Comparison of ENCODE assay signal across 8 cellular contexts in the genomic region with DNA sequence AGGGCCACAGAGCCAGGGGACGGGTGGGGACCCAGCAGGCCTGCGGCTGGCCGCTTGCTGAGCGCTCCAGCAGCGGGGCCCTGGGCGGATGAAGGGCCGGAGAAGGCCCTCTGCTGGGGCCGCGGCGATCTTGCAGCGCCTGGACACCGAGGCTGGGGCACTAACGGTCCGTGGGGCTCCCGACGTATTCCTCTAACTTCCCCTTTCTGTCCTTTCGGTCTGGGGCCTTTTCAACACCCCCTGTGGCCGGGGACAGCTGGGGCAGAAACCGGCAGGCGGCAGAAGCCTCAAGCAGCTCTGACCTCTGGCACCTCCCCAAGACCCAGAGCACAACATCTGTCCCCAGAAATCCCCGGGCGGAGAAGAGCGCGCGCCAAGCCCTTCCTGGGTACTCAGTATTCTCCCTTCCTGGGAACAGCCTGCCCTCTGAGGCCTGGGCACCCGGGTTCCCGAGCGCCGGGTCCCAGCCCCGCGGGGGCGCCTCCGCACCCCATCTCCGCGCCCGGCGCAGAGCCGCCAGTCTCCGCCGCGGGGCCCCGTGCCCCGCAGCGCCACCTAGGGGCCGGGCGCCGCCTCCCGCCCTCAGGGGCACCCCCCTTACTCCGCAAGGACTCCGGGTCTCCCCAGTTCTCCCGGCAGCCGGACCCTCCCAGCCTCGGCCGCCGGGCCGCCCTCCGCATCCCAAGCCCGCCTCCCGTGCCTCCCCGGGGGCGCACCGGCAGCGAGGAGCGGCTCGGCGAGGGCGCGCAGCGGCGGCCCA. TPM values are rescaled to one million over a fixed set of nuclear protein-coding genes. Genes with fewer than 3 reads are reported as not detected.
DNase-seq lines count a peak whose midpoint lies in the region; ATAC-seq and TF ChIP-seq lines count a peak whose summit lies in the region.

No MANE protein-coding gene starts in this region.

- no peaks in the 10 kb centered on the region for H3K36me3 ChIP-seq in liver (ENCODE audit: control insufficient read depth in 4 of 4, insufficient read depth in 3 of 4, low read depth in 1 of 4, low read length in 3 of 4)

- H3K4me1 ChIP-seq in liver (ENCODE audit: control insufficient read depth in 4 of 4, insufficient read depth in 4 of 4, low read length in 3 of 4), result peaks cover 0 to 21% (median 12%) of the 10 kb centered on the region in 4 donors

- H3K27ac ChIP-seq in 22Rv1, result no peak overlapping the region
- H3K27ac ChIP-seq in liver (ENCODE audit: low read depth in 1 of 2, low read length in 2 of 2), result peak overlapping the region; percentile 83 to 85

- H3K9ac ChIP-seq in liver (ENCODE audit: low read depth in 1 of 2, low read length in 2 of 2), result peak overlapping the region in 1 of 2 donors; percentile 75

- peaks cover 0 to 2% (median 0%) of the 10 kb centered on the region in 4 donors for H3K27me3 ChIP-seq in liver (ENCODE audit: control insufficient read depth in 4 of 4, insufficient read depth in 4 of 4, low read length in 3 of 4)

- DNase-seq in NCI-H2227 (lab: John Stamatoyannopoulos, UW; ENCODE audit: unreplicated experiment), result peak; percentile 77
- DNase-seq in activated CD4-positive, alpha-beta T cell treated with anti-CD3 and anti-CD28 coated beads, Interleukin-2, amount 50 U/mL, for 24 hours (ENCODE audit: low read depth in 1 of 2, low spot score in 1 of 2), result peak; percentile 44 to 53
- peak; percentile 34 for DNase-seq in dermis blood vessel endothelial cell
- DNase-seq in stimulated activated CD4-positive, alpha-beta T cell treated with anti-CD3 and anti-CD28 coated beads, Interleukin-4, amount 100 ng/mL, for 1 hour, result peak; percentile 75

- ATAC-seq in GM18498 (IDR thresholded peaks at IDR 0.05; ENCODE audit: unreplicated experiment) (peak; percentile 60), HG02973 (IDR thresholded peaks at IDR 0.05; ENCODE audit: unreplicated experiment) (peak; percentile 42)

- H3K4me3 ChIP-seq in liver (ENCODE audit: low read depth in 1 of 3, low read length in 3 of 3), result peak overlapping the region; percentile 44 to 85 (median 72)

- peak; percentile 71 for TF ChIP-seq CTCF in 22Rv1 (IDR thresholded peaks at IDR 0.05)
- peak; percentile 60 for TF ChIP-seq CTCF in liver (IDR thresholded peaks at IDR 0.05; ENCODE audit: low read depth, low read length, missing input control)

- whole genome bisulfite sequencing in liver, result 1% methylated on average over 70 of the region's 70 CpGs

- peak; percentile 66 to 76 for TF ChIP-seq RAD21 in liver (IDR thresholded peaks at IDR 0.05)

- H3K9me3 ChIP-seq in liver (ENCODE audit: control insufficient read depth in 4 of 4, low read length in 3 of 4), result no peaks in the 10 kb centered on the region

TF ChIP-seq in liver, 16 proteins besides CTCF, POLR2A, EP300 and RAD21:
- TF ChIP-seq, protein P1, sequence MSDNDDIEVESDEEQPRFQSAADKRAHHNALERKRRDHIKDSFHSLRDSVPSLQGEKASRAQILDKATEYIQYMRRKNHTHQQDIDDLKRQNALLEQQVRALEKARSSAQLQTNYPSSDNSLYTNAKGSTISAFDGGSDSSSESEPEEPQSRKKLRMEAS (IDR thresholded peaks at IDR 0.05), result no peak
- TF ChIP-seq NR2F2 (IDR thresholded peaks at IDR 0.05) (peak; percentile 56), FOXA1 (IDR thresholded peaks at IDR 0.05) (no peak)

RNA-seq across cellular contexts. Expression of a gene that starts 0.6 kb away (rescaled TPM):
- 0.47 and 1.2 TPM in 2 replicates for total RNA-seq in dermis blood vessel endothelial cell
- total RNA-seq in liver, result 1 to 10 TPM; 1.6 to 2.4 TPM
- polyA plus RNA-seq in liver, result 1 to 10 TPM; 2.4 to 3.6 TPM
